8 cellular contexts compared by ENCODE assay signal in genomic region chr1:183227963-183228649, GRCh38. TPM values are rescaled to one million over a fixed set of nuclear protein-coding genes. Genes with fewer than 3 reads are reported as not detected.
DNase-seq lines count a peak whose midpoint lies in the region; ATAC-seq and TF ChIP-seq lines count a peak whose summit lies in the region.

No MANE protein-coding gene starts in this region.

- H3K4me3 ChIP-seq in A673 (ENCODE audit: low read depth, low read length, poor library complexity, severe bottlenecking) (no peak overlapping the region), SK-N-SH (ENCODE audit: low read depth in 2 of 2, low read length in 1 of 2) (no peak overlapping the region), uterus (no peak overlapping the region)

- 57% methylated on average over 3 of the region's 11 CpGs for WGBS in SK-N-SH (ENCODE audit: low lambda C conversion rate)

- no TSS peak for BruUV-seq in A673 (replicated peaks; lab: Mats Ljungman, UMichigan)

- no peak overlapping the region for H3K4me2 ChIP-seq in SK-N-SH

- H3K4me1 Mint-ChIP-seq in memory B cell = peaks cover 8% of the 10 kb centered on the region

- H3K9ac ChIP-seq in SK-N-SH = no peak overlapping the region

- H3K9me2 ChIP-seq in SK-N-SH = no peaks in the 10 kb centered on the region

- H3K27ac ChIP-seq in A673 (ENCODE audit: low read depth, low read length, poor library complexity, severe bottlenecking) (no peak overlapping the region), SK-N-SH (ENCODE audit: low read depth in 2 of 2, low read length in 1 of 2) (no peak overlapping the region), uterus (no peak overlapping the region)

- no peak overlapping the region for H3K4me3 Mint-ChIP-seq in memory B cell

- no peak overlapping the region for H3K27ac Mint-ChIP-seq in memory B cell

- H3K9me3 ChIP-seq in A673 (ENCODE audit: low read depth, low read length, poor library complexity, severe bottlenecking) (no peaks in the 10 kb centered on the region), SK-N-SH (no peaks in the 10 kb centered on the region), uterus (no peaks in the 10 kb centered on the region)

- no peak overlapping the region for H2AFZ ChIP-seq in SK-N-SH (ENCODE audit: low read depth)

- peak; percentile 73 for TF ChIP-seq RAD21 in SK-N-SH (IDR thresholded peaks at IDR 0.05; ENCODE audit: low read length)

- H3K27me3 ChIP-seq in A673 (replicated peaks; ENCODE audit: insufficient read depth, low read depth, low read length, poor library complexity) = no peaks in the 10 kb centered on the region
- H3K27me3 ChIP-seq in SK-N-SH (ENCODE audit: insufficient read depth) = no peaks in the 10 kb centered on the region
- H3K27me3 ChIP-seq in uterus = no peaks in the 10 kb centered on the region

- CTCF ChIA-PET in A673 (lab: Charles Lee) (interaction anchor here (0.6 to 2.2 kb wide), 5 partner anchors 9 to 340 kb away, joined by 3 to 19 read pairs (median 4); no protein-coding TSS in a partner anchor), GM10248 (lab: Yijun Ruan, JAX) (interaction anchor here (0.6 to 8.8 kb wide), 37 partner anchors 11 to 665 kb away, joined by 3 to 105 read pairs (median 4); no protein-coding TSS in a partner anchor), SK-N-SH (lab: Yijun Ruan, JAX) (interaction anchor here (0.6 to 6.2 kb wide), 30 partner anchors 11 to 743 kb away, joined by 3 to 59 read pairs (median 3); no protein-coding TSS in a partner anchor)

- no peaks in the 10 kb centered on the region for H3K36me3 Mint-ChIP-seq in memory B cell

- H3K27me3 Mint-ChIP-seq in memory B cell = peaks cover 6% of the 10 kb centered on the region

- POLR2A ChIA-PET in A673 (lab: Charles Lee; ENCODE audit: low non-redundant PET) (no interaction called here), GM10248 (lab: Yijun Ruan, JAX) (no interaction called here), SK-N-SH (lab: Yijun Ruan, JAX) (no interaction called here)

- no peak for TF ChIP-seq EP300 in SK-N-SH (IDR thresholded peaks at IDR 0.05; ENCODE audit: borderline replicate concordance in 1 of 2, low read depth in 1 of 2, low read length in 1 of 2)

- H3K9me3 Mint-ChIP-seq in memory B cell = no peaks in the 10 kb centered on the region

- DNase-seq in A673 (ENCODE audit: low spot score) (peak; percentile 82), GM10248 (ENCODE audit: extremely low spot score) (peak; percentile 70), SK-N-SH (peak; percentile 66), dermis blood vessel endothelial cell (peak; percentile 72), memory B cell (ENCODE audit: low spot score in 2 of 2) (peak; percentile 24 to 28), uterus (peak in 1 of 2 donors; percentile 47), Ammon's horn (ENCODE audit: low spot score) (no peak)

- ATAC-seq in HG03460 (IDR thresholded peaks at IDR 0.05; ENCODE audit: unreplicated experiment) = peak; percentile 69
- ATAC-seq in memory B cell (ENCODE audit: low read depth) = peak; percentile 49

- intact Hi-C loops in A673 (cut with micrococcal nuclease; ENCODE audit: unreplicated experiment) = no loop called here
- intact Hi-C loops in uterus (cut with DNase I; ENCODE audit: low total_unique reads) = no loop called here

- no peaks in the 10 kb centered on the region for H3K79me2 ChIP-seq in SK-N-SH (ENCODE audit: insufficient read depth)

- TF ChIP-seq POLR2A in uterus (IDR thresholded peaks at IDR 0.05) = no peak

- H4K20me1 ChIP-seq in SK-N-SH (ENCODE audit: insufficient read depth) = no peaks in the 10 kb centered on the region

- H3F3A ChIP-seq in SK-N-SH (replicated peaks; ENCODE audit: insufficient read depth) = no peaks in the 10 kb centered on the region

- TF ChIP-seq CTCF in A673 (conservative IDR thresholded peaks at IDR 0.05; ENCODE audit: low read depth, low read length) = peak; percentile 87
- peak; percentile 81 for TF ChIP-seq CTCF in GM10248 (IDR thresholded peaks at IDR 0.05; ENCODE audit: control extremely low read depth, extremely low read depth, low read depth, missing control alignments)
- peak; percentile 79 for TF ChIP-seq CTCF in SK-N-SH (IDR thresholded peaks at IDR 0.05)
- peak; percentile 41 to 59 (median 48) for TF ChIP-seq CTCF in uterus (IDR thresholded peaks at IDR 0.05)

- H3K4me1 ChIP-seq in A673 (ENCODE audit: insufficient read depth, low read length, poor library complexity, severe bottlenecking) (no peaks in the 10 kb centered on the region), SK-N-SH (ENCODE audit: control insufficient read depth in 1 of 2, insufficient read depth in 2 of 2, low read depth in 1 of 2, low read length in 1 of 2) (peaks cover 0 to 2% of the 10 kb centered on the region in 2 experiments; a peak in 1 of 4 replicates), uterus (no peaks in the 10 kb centered on the region)

- H3K36me3 ChIP-seq in A673 (ENCODE audit: insufficient read depth, low read length, poor library complexity, severe bottlenecking) (no peaks in the 10 kb centered on the region), SK-N-SH (replicated peaks in 1 of 2; ENCODE audit: control insufficient read depth in 1 of 2, insufficient read depth in 2 of 2, low read length in 1 of 2) (no peaks in the 10 kb centered on the region), uterus (no peaks in the 10 kb centered on the region)

TF ChIP-seq in SK-N-SH, 30 proteins besides CTCF, POLR2A, EP300 and RAD21:
- TF ChIP-seq PBX3 (IDR thresholded peaks at IDR 0.05) = no peak
- TF ChIP-seq FOSL2 (IDR thresholded peaks at IDR 0.05; ENCODE audit: borderline replicate concordance, low read depth) = no peak
- no peak for TF ChIP-seq MAX (IDR thresholded peaks at IDR 0.05; ENCODE audit: low read depth)
- no peak for TF ChIP-seq NRF1 (IDR thresholded peaks at IDR 0.05; ENCODE audit: low read depth, low read length)
- peak; percentile 87 for TF ChIP-seq SMC3 (IDR thresholded peaks at IDR 0.05; ENCODE audit: low read depth, low read length)
- no peak for TF ChIP-seq TCF12 (IDR thresholded peaks at IDR 0.05)
TF ChIP-seq in SK-N-SH: peak in this region for 1.

RNA-seq across cellular contexts. Expression of gene LAMC2, which starts 42.0 kb away (rescaled TPM):
- total RNA-seq in A673 (2021) (0.11 and 0.26 TPM in 2 replicates), dermis blood vessel endothelial cell (0.70 and 1.5 TPM in 2 replicates), uterus (10 to 100 TPM in 1 of 4 donors, 1 to 10 TPM in 3; 2.1 to 17.4 (median 4.4) TPM)
- polyA plus RNA-seq in SK-N-SH (2012; rRNA removed) = 0.15 and 0.16 TPM in 2 replicates
- 0.04 and 0.07 TPM in 2 replicates for polyA plus RNA-seq in SK-N-SH (2012; cell fraction: cytosol; rRNA removed)
- polyA plus RNA-seq in SK-N-SH (2012; cell fraction: nucleus; rRNA removed) = 0.23 and 0.48 TPM in 2 replicates
